In genomic region chr7:4791738-4792536, GRCh38 we compare ENCODE assay signal across 8 cellular contexts. TPM values are rescaled to one million over a fixed set of nuclear protein-coding genes. Genes with fewer than 3 reads are reported as not detected.
DNase-seq lines count a peak whose midpoint lies in the region; ATAC-seq and TF ChIP-seq lines count a peak whose summit lies in the region.

No MANE protein-coding gene starts in this region.

- H3K36me3 ChIP-seq in ectodermal cell (ENCODE audit: control insufficient read depth, insufficient read depth, low read length) (no peaks in the 10 kb centered on the region), lung (ENCODE audit: control insufficient read depth in 2 of 2, insufficient read depth in 2 of 2, low read length in 2 of 2) (peaks cover 4 to 52% of the 10 kb centered on the region in 2 donors)

- no peaks in the 10 kb centered on the region for H3K4me1 ChIP-seq in ectodermal cell (ENCODE audit: control insufficient read depth, insufficient read depth, low read length)
- H3K4me1 ChIP-seq in lung (ENCODE audit: control insufficient read depth in 2 of 2, insufficient read depth in 2 of 2, low read length in 2 of 2), result peaks cover 0 to 7% of the 10 kb centered on the region in 2 donors

- no peak overlapping the region for H3K27ac Mint-ChIP-seq in activated CD4-positive, alpha-beta memory T cell treated with anti-CD3 and anti-CD28 coated beads for 36 hours

- ATAC-seq in HG03354 (IDR thresholded peaks at IDR 0.05; ENCODE audit: poor library complexity, severe bottlenecking, unreplicated experiment) (peak; percentile 51), lung (ENCODE audit: insufficient read depth, low FRiP score) (peak; percentile 70), GM18858 (IDR thresholded peaks at IDR 0.05; ENCODE audit: unreplicated experiment) (no peak), GM21423 (IDR thresholded peaks at IDR 0.05; ENCODE audit: unreplicated experiment) (no peak)

- no peak overlapping the region for H3K4me3 ChIP-seq in ectodermal cell (ENCODE audit: insufficient read depth, low read depth, low read length)
- no peak overlapping the region for H3K4me3 ChIP-seq in lung

- WGBS in ectodermal cell, 2 experiments, result 77 to 79% methylated on average over 45 to 48 of the region's 50 CpGs
- WGBS in lung, 2 donors, result 51 to 53% methylated on average over 34 to 50 of the region's 50 CpGs

- H3K9me3 Mint-ChIP-seq in activated CD4-positive, alpha-beta memory T cell treated with anti-CD3 and anti-CD28 coated beads for 36 hours, result no peaks in the 10 kb centered on the region

- intact Hi-C loops in activated CD4-positive, alpha-beta memory T cell treated with anti-CD3 and anti-CD28 coated beads for 36 hours (cut with micrococcal nuclease), result loop anchor here (1.0 kb wide), 1 partner anchor 17 kb away; the partner anchor contains the start of gene AP5Z1

- CTCF ChIA-PET in activated CD4-positive, alpha-beta memory T cell treated with anti-CD3 and anti-CD28 coated beads for 36 hours (lab: Charles Lee), result interaction anchor here (1.2 to 3.7 kb wide), 7 partner anchors 14 to 383 kb away, joined by 4 to 21 read pairs (median 6); partner anchors contain the start of genes AP5Z1 and RADIL

- H3K4me3 Mint-ChIP-seq in activated CD4-positive, alpha-beta memory T cell treated with anti-CD3 and anti-CD28 coated beads for 36 hours, result no peak overlapping the region

- TF ChIP-seq CTCF in lung (IDR thresholded peaks at IDR 0.05; ENCODE audit: control extremely low read depth, extremely low read depth), result peak; percentile 23

- POLR2A ChIA-PET in activated CD4-positive, alpha-beta memory T cell treated with anti-CD3 and anti-CD28 coated beads for 36 hours (lab: Charles Lee), result interaction anchor here (1.4 to 2.5 kb wide), 2 partner anchors 16 to 182 kb away, joined by 4 to 15 read pairs; partner anchors contain the start of gene AP5Z1

- H3K4me1 Mint-ChIP-seq in activated CD4-positive, alpha-beta memory T cell treated with anti-CD3 and anti-CD28 coated beads for 36 hours (ENCODE audit: low read depth), result no peaks in the 10 kb centered on the region

- DNase-seq in AG20443 (ENCODE audit: low spot score) (peak; percentile 92), lung (ENCODE audit: low spot score) (peak; percentile 46)
- peak; percentile 84 for DNase-seq in activated CD4-positive, alpha-beta memory T cell treated with anti-CD3 and anti-CD28 coated beads for 36 hours
- DNase-seq in stimulated activated CD4-positive, alpha-beta T cell treated with anti-CD3 and anti-CD28 coated beads, TNF-alpha, amount 100 ng/mL, for 48 hours (ENCODE audit: low read depth in 3 of 3), result peak; percentile 60 to 83 (median 68)

- no peaks in the 10 kb centered on the region for H3K27me3 Mint-ChIP-seq in activated CD4-positive, alpha-beta memory T cell treated with anti-CD3 and anti-CD28 coated beads for 36 hours

- H3K27ac ChIP-seq in ectodermal cell (ENCODE audit: insufficient read depth, low read depth, low read length, poor library complexity, severe bottlenecking) (peak overlapping the region; percentile 36), lung (ENCODE audit: low read depth in 1 of 2, low read length in 1 of 2) (peak overlapping the region in 1 of 2 donors; percentile 79)

- peaks cover 11% of the 10 kb centered on the region for H3K36me3 Mint-ChIP-seq in activated CD4-positive, alpha-beta memory T cell treated with anti-CD3 and anti-CD28 coated beads for 36 hours

- H3K9me3 ChIP-seq in ectodermal cell (ENCODE audit: control insufficient read depth, low read length), result no peaks in the 10 kb centered on the region
- H3K9me3 ChIP-seq in lung (ENCODE audit: control insufficient read depth in 2 of 2, insufficient read depth in 1 of 2, low read length in 1 of 2), result no peaks in the 10 kb centered on the region

- no peaks in the 10 kb centered on the region for H3K27me3 ChIP-seq in ectodermal cell (ENCODE audit: control insufficient read depth, insufficient read depth, low read length, poor library complexity, severe bottlenecking)
- H3K27me3 ChIP-seq in lung (ENCODE audit: control insufficient read depth, insufficient read depth), result no peaks in the 10 kb centered on the region

RNA-seq across cellular contexts. Expression of gene AP5Z1, which starts 16.5 kb away (rescaled TPM):
- total RNA-seq in activated CD4-positive, alpha-beta memory T cell treated with anti-CD3 and anti-CD28 coated beads for 36 hours, result 10 to 100 TPM; 21.6 to 24.1 TPM
- 19.4 TPM for polyA plus RNA-seq in ectodermal cell (2013, experiment 1 of 4)
- 23.4 TPM for polyA plus RNA-seq in ectodermal cell (2013, experiment 2 of 4)
- 14.8 TPM for polyA plus RNA-seq in ectodermal cell (2013, experiment 3 of 4)
- polyA plus RNA-seq in ectodermal cell (2013, experiment 4 of 4), result 16.5 TPM
- total RNA-seq in lung, result 10 to 100 TPM; 21.2 to 58.5 TPM
- 10 to 100 TPM; 60.2 to 62.4 TPM for polyA plus RNA-seq in lung

Comparison
In these comparisons a context has a peak if more than half of its experiments do, and no peak if none do; other contexts are left out.
1. ATAC-seq: peak in HG03354 (single experiment) and lung (single experiment); none in GM18858 (single experiment) and GM21423 (single experiment).
2. Peak in every context shown above with its lines, with median percentiles within 50 percentile points of each other: DNase-seq.